24 cellular contexts compared by ENCODE assay signal in the genomic region with DNA sequence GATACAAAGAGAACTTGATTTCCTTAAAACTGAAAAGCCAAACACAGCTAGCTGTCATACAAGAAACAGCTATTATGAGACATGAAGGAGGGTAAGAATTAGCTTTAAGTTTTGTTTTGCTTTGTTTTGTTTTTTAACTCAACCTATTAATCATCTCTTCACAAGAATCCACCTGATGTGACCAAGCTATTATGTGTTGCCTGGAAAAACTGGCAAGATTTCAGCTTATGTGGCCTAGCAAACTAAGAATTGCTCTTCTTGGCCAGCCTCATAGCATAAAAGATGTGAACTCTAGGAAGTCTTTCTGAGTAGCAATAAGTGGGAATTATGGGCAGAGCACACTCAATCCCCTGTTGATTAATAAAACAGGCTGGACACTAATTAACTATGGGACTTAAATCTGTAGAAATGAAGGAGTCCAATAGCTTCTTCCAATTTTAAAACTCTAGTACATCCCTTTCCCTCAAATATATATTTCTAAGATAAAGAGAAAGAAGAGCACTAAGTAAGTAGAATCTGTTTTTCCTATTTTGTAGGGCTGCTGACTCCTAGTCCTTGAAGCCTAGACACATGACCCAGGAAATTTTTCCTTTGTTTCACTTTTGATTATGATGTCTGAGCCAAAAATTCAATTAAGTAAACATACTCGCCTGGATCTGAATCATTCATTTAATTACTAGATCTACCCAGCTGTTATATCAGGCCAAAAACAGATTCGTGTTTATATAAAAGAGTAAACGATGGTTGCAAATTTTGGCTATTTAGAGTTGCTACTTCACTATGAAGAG.
DNase-seq lines count a peak whose midpoint lies in the region; ATAC-seq, FAIRE-seq and TF ChIP-seq lines count a peak whose summit lies in the region.
"Had no signal": no experiment of that assay in that cellular context is flagged by ENCODE, and none has a peak within 500 bp of the region (broad histone marks: within the 10 kb centered on the region; RNA-seq: fewer than 3 reads in every experiment).

No MANE protein-coding gene starts in this region.

- intact Hi-C loops in mucosa of descending colon (cut with DNase I, micrococcal nuclease): no loop called here

- H3K4me1 ChIP-seq in mucosa of descending colon (ENCODE audit: low read depth): no peaks in the 10 kb centered on the region

- DNase-seq in EH (ENCODE audit: low read depth) (peak; percentile 2), NCI-H1105 treated with DMSO at 0.1 percent for 48 hours (lab: John Stamatoyannopoulos, UW) (peak; percentile 96), mucosa of descending colon (no peak), GM19240 (ENCODE audit: insufficient read length, low spot score) (no peak), DMS53 treated with DMSO at 0.1 percent for 48 hours (lab: John Stamatoyannopoulos, UW; ENCODE audit: unreplicated experiment) (no peak)
- DNase-seq: activated CD4-positive, alpha-beta T cell treated with anti-CD3 and anti-CD28 coated beads for 4 hours; activated CD8-positive, alpha-beta memory T cell treated with anti-CD3 and anti-CD28 coated beads, Interleukin-2, amount 50 U/mL, for 4 hours; activated gamma-delta T cell treated with Interleukin-2 at 50 U/mL for 16 hours; AML-193; amniotic stem cell; caudate nucleus; dorsolateral prefrontal cortex; natural killer cell; NCI-H2107; NK-92 treated with Interleukin-12 subunit alpha and Interleukin-12 subunit beta, amount 100 ng/mL, for 24 hours; SK-N-SH; stimulated activated CD4-positive, alpha-beta T cell treated with anti-CD3 and anti-CD28 coated beads, Interleukin-4, amount 100 ng/mL, for 4 hours; substantia nigra had no signal

- no peak for TF ChIP-seq CTCF in mucosa of descending colon (IDR thresholded peaks at IDR 0.05)

- no peaks in the 10 kb centered on the region for H3K9me3 ChIP-seq in mucosa of descending colon
- H3K9me3 ChIP-seq: SK-N-SH had no signal

- H3K4me3 ChIP-seq in mucosa of descending colon: no peak overlapping the region
- H3K4me3 ChIP-seq: dorsolateral prefrontal cortex, smooth muscle cell had no signal

- ATAC-seq in mucosa of descending colon (peak; percentile 36), HG03135 (IDR thresholded peaks at IDR 0.05; ENCODE audit: unreplicated experiment) (no peak), GM21526 (IDR thresholded peaks at IDR 0.05; ENCODE audit: low FRiP score, unreplicated experiment) (no peak)
- ATAC-seq: esophagus mucosa, natural killer cell had no signal

- FAIRE-seq in endometrium (lab: Jason Lieb, UNC): peak; percentile 70
- FAIRE-seq: G401.6 had no signal

- no peaks in the 10 kb centered on the region for H3K36me3 ChIP-seq in mucosa of descending colon (ENCODE audit: low read depth)

Comparison
In these comparisons a context has a peak if more than half of its experiments do, and no peak if none do; other contexts are left out.
1. DNase-seq: peak in EH (single experiment) and NCI-H1105 treated with DMSO at 0.1 percent for 48 hours (single experiment); none in mucosa of descending colon (0 of 3), GM19240 (single experiment) and DMS53 treated with DMSO at 0.1 percent for 48 hours (single experiment).